9 cellular contexts compared by ENCODE assay signal in genomic region chr19:11268783-11269267, GRCh38. TPM values are rescaled to one million over a fixed set of nuclear protein-coding genes. Genes with fewer than 3 reads are reported as not detected.
DNase-seq lines count a peak whose midpoint lies in the region; ATAC-seq and TF ChIP-seq lines count a peak whose summit lies in the region.
"Had no signal": no experiment of that assay in that cellular context is flagged by ENCODE, and none has a peak within 500 bp of the region (broad histone marks: within the 10 kb centered on the region; RNA-seq: fewer than 3 reads in every experiment).

No MANE protein-coding gene starts in this region.

- H3K36me3 ChIP-seq in colonic mucosa (no peaks in the 10 kb centered on the region), right lobe of liver (no peaks in the 10 kb centered on the region), Karpas-422 (ENCODE audit: insufficient read depth, low read length) (no peaks in the 10 kb centered on the region)

- TF ChIP-seq CTCF in colonic mucosa (IDR thresholded peaks at IDR 0.05) (no peak), right lobe of liver (IDR thresholded peaks at IDR 0.05) (no peak), type B pancreatic cell (conservative IDR thresholded peaks at IDR 0.05) (no peak)

- H4K20me1 ChIP-seq in Karpas-422 (ENCODE audit: insufficient read depth, low read depth, low read length): no peaks in the 10 kb centered on the region

- WGBS in right lobe of liver (ENCODE audit: insufficient coverage, low coverage, low lambda C conversion rate, missing lambda C conversion rate): no CpG with 5 or more reads among the region's 10 CpGs

- no peaks in the 10 kb centered on the region for H3K9me2 ChIP-seq in Karpas-422 (replicated peaks; ENCODE audit: insufficient read depth, low read length)

- peak; percentile 48 to 70 (median 59) for ATAC-seq in right lobe of liver
- ATAC-seq: activated CD8-positive, alpha-beta T cell treated with anti-CD3 and anti-CD28 coated beads, Interleukin-2, amount 10 ng/mL, durations not matched to agents 7 days and 5 days had no signal

- DNase-seq in NCI-H146 treated with DMSO at 0.1 percent for 48 hours (lab: John Stamatoyannopoulos, UW; ENCODE audit: unreplicated experiment) (peak; percentile 62), colonic mucosa (peak; percentile 34), right lobe of liver (peak; percentile 60 to 74 (median 64)), type B pancreatic cell (ENCODE audit: extremely low spot score, unreplicated experiment) (no peak), inferior parietal cortex (ENCODE audit: extremely low spot score) (no peak), Karpas-422 (no peak), middle frontal gyrus (ENCODE audit: extremely low spot score, low spot score) (no peak)
- DNase-seq in activated CD4-positive, CD25-positive, alpha-beta regulatory T cell (lab: John Stamatoyannopoulos, UW): no peak
- DNase-seq: activated CD8-positive, alpha-beta T cell treated with anti-CD3 and anti-CD28 coated beads, Interleukin-2, amount 10 ng/mL, durations not matched to agents 7 days and 5 days had no signal

- H3K27ac ChIP-seq in colonic mucosa (peak overlapping the region; percentile 28), right lobe of liver (peak overlapping the region in 2 of 3 donors; percentile 24 to 38), Karpas-422 (ENCODE audit: low read length) (no peak overlapping the region)

- TF ChIP-seq POLR2A in right lobe of liver (IDR thresholded peaks at IDR 0.05): no peak

- peak overlapping the region; percentile 58 for H3K27ac Mint-ChIP-seq in type B pancreatic cell
- H3K27ac Mint-ChIP-seq: activated CD8-positive, alpha-beta T cell treated with anti-CD3 and anti-CD28 coated beads, Interleukin-2, amount 10 ng/mL, durations not matched to agents 7 days and 5 days had no signal

- no peaks in the 10 kb centered on the region for H3K36me3 Mint-ChIP-seq in type B pancreatic cell

- H3K9ac ChIP-seq in colonic mucosa (ENCODE audit: low read depth in 2 of 2, low read length in 2 of 2) (no peak overlapping the region), Karpas-422 (ENCODE audit: low read length) (no peak overlapping the region)

- H3K27me3 ChIP-seq in colonic mucosa: no peaks in the 10 kb centered on the region
- no peaks in the 10 kb centered on the region for H3K27me3 ChIP-seq in right lobe of liver
- H3K27me3 ChIP-seq in Karpas-422 (ENCODE audit: low read length): no peaks in the 10 kb centered on the region

- H3K4me1 ChIP-seq in colonic mucosa (peaks cover 6% of the 10 kb centered on the region), right lobe of liver (peaks cover 0 to 5% (median 2%) of the 10 kb centered on the region in 4 donors), Karpas-422 (ENCODE audit: low read length) (peaks cover 6% of the 10 kb centered on the region)

- no peaks in the 10 kb centered on the region for H3K79me2 ChIP-seq in Karpas-422 (ENCODE audit: low read length)

- H3K4me3 ChIP-seq in colonic mucosa: no peak overlapping the region
- no peak overlapping the region for H3K4me3 ChIP-seq in right lobe of liver
- no peak overlapping the region for H3K4me3 ChIP-seq in Karpas-422 (ENCODE audit: low read length)

- no peak overlapping the region for H3K4me3 Mint-ChIP-seq in type B pancreatic cell
- H3K4me3 Mint-ChIP-seq: activated CD8-positive, alpha-beta T cell treated with anti-CD3 and anti-CD28 coated beads, Interleukin-2, amount 10 ng/mL, durations not matched to agents 7 days and 5 days had no signal

- intact Hi-C loops in colonic mucosa (cut with DNase I) (no loop called here), right lobe of liver (cut with DNase I) (no loop called here)

- no peaks in the 10 kb centered on the region for H3K9me3 Mint-ChIP-seq in type B pancreatic cell

- H3K4me1 Mint-ChIP-seq in type B pancreatic cell (ENCODE audit: unreplicated experiment): peaks cover 25% of the 10 kb centered on the region

- no peak overlapping the region for H2AFZ ChIP-seq in Karpas-422 (ENCODE audit: low read length)

- no peak overlapping the region for H3K4me2 ChIP-seq in Karpas-422 (ENCODE audit: low read depth, low read length, poor library complexity, severe bottlenecking)

- H3K27me3 Mint-ChIP-seq in type B pancreatic cell: no peaks in the 10 kb centered on the region

- H3K9me3 ChIP-seq in colonic mucosa (no peaks in the 10 kb centered on the region), right lobe of liver (no peaks in the 10 kb centered on the region), Karpas-422 (ENCODE audit: low read length) (no peaks in the 10 kb centered on the region)

RNA-seq across cellular contexts. Expression of gene DOCK6, which starts 6.5 kb away (rescaled TPM):
- total RNA-seq in colonic mucosa (10 to 100 TPM; 45.9 to 86.0 TPM), right lobe of liver (10 to 100 TPM; 19.9 to 45.9 (median 30.4) TPM), type B pancreatic cell (ENCODE audit: low replicate concordance) (43.6 and 58.9 TPM in 2 replicates)
- total RNA-seq in Karpas-422 (2014; rRNA removed; shearing (Covaris generic); ENCODE audit: low replicate concordance): 6.5 and 10.3 TPM in 2 replicates

RNA-seq across cellular contexts. Expression of gene TSPAN16, which starts 27.1 kb away (rescaled TPM):
- total RNA-seq in colonic mucosa (not detected), right lobe of liver (not detected), type B pancreatic cell (ENCODE audit: low replicate concordance) (not detected in 2 replicates)
- not detected in 2 replicates for total RNA-seq in Karpas-422 (2014; rRNA removed; shearing (Covaris generic); ENCODE audit: low replicate concordance)
- total RNA-seq: activated CD8-positive, alpha-beta T cell treated with anti-CD3 and anti-CD28 coated beads, Interleukin-2, amount 10 ng/mL, durations not matched to agents 7 days and 5 days had no signal

RNA-seq across cellular contexts. Expression of gene ANGPTL8, which starts 29.4 kb away (rescaled TPM):
- not detected for total RNA-seq in colonic mucosa
- total RNA-seq in right lobe of liver: 100 to 1,000 TPM in 4 of 6 experiments, 10 to 100 TPM in 2; 56.7 to 287 (median 140) TPM
- total RNA-seq in type B pancreatic cell (ENCODE audit: low replicate concordance): not detected in 2 replicates
- total RNA-seq in Karpas-422 (2014; rRNA removed; shearing (Covaris generic); ENCODE audit: low replicate concordance): not detected in 2 replicates
- total RNA-seq: activated CD8-positive, alpha-beta T cell treated with anti-CD3 and anti-CD28 coated beads, Interleukin-2, amount 10 ng/mL, durations not matched to agents 7 days and 5 days had no signal

Comparison
In these comparisons a context has a peak if more than half of its experiments do, and no peak if none do; other contexts are left out.
1. DNase-seq: peak in NCI-H146 treated with DMSO at 0.1 percent for 48 hours (single experiment), colonic mucosa (single experiment) and right lobe of liver (3 of 3); none in type B pancreatic cell (single experiment), inferior parietal cortex (single experiment), Karpas-422 (single experiment), activated CD4-positive, CD25-positive, alpha-beta regulatory T cell (0 of 4) and middle frontal gyrus (single experiment).
2. RNA of gene ANGPTL8, which starts 29.4 kb away (total RNA-seq): 56.7 to 287 TPM in right lobe of liver; not detected in colonic mucosa, not detected in type B pancreatic cell and not detected in Karpas-422; every median in the first group is over 10 times any median in the second.